Comparison of ENCODE assay signal across 21 cellular contexts in the genomic region with DNA sequence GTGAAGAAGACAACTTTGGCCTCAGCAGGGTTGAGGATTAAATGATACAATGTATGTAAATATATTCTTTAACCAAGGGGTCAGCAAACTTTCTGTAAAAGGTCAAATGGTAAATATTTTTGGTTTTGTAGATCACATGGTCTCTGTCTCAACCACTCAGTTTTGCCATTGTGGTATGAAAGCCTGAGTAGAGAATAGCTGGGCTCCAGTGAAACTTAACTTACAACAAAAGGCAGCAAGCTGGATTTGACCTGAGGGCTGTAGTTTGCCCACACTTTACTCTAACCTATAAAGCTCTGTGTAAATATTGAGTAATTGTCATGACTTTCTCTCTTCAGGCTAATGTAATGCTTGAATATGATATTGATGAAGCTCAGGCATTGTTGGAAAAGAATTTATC. TPM values are rescaled to one million over a fixed set of nuclear protein-coding genes. Genes with fewer than 3 reads are reported as not detected.
DNase-seq lines count a peak whose midpoint lies in the region; ATAC-seq and TF ChIP-seq lines count a peak whose summit lies in the region.
"Had no signal": no experiment of that assay in that cellular context is flagged by ENCODE, and none has a peak within 500 bp of the region (broad histone marks: within the 10 kb centered on the region; RNA-seq: fewer than 3 reads in every experiment).

No MANE protein-coding gene starts in this region.

- H4K20me1 ChIP-seq in PC-3 (ENCODE audit: low read length) = peaks cover 11% of the 10 kb centered on the region; the same call in 1 of the 2 replicates

- H3K36me3 ChIP-seq in HAP-1 (replicated peaks) = peaks cover 57% of the 10 kb centered on the region
- H3K36me3 ChIP-seq in PC-3 (ENCODE audit: low read depth, low read length) = peaks cover 37% of the 10 kb centered on the region
- H3K36me3 ChIP-seq in neutrophil = peaks cover 12% of the 10 kb centered on the region

- DNase-seq in HAP-1 (ENCODE audit: low spot score in 2 of 2) (peak; percentile 59 to 82), PC-3 (peak; percentile 79), epithelial cell of esophagus (ENCODE audit: low read depth) (peak; percentile 1), AG08395 (ENCODE audit: low spot score) (no peak)
- DNase-seq in activated CD8-positive, alpha-beta memory T cell treated with anti-CD3 and anti-CD28 coated beads, Interleukin-2, amount 10 ng/mL, durations not matched to agents 7 days and 5 days = no peak
- DNase-seq: ACHN; AML-193; Kasumi-1; MG63; NCI-H1092; NCI-H146; NCI-H2081; NCI-H2171 treated with DMSO at 0.1 percent for 48 hours; NCI-H446 treated with DMSO at 0.1 percent for 48 hours; NK-92 treated with Interleukin-12 subunit alpha and Interleukin-12 subunit beta, amount 100 ng/mL, for 24 hours; SHP77 treated with DMSO at 0.1 percent for 48 hours had no signal

- H3K4me3 ChIP-seq in HAP-1 = no peak overlapping the region
- no peak overlapping the region for H3K4me3 ChIP-seq in PC-3 (ENCODE audit: low read length)
- no peak overlapping the region for H3K4me3 ChIP-seq in epithelial cell of esophagus (ENCODE audit: low read length)
- H3K4me3 ChIP-seq in neutrophil (ENCODE audit: low read depth in 1 of 2, low read length in 1 of 2) = no peak overlapping the region
- H3K4me3 ChIP-seq: MG63 had no signal

- intact Hi-C loops in PC-3 (cut with micrococcal nuclease) = no loop called here

- in situ Hi-C loops in HAP-1 (cut with MboI; ENCODE audit: low sequenced_read_pairs) = no loop called here

- BruUV-seq in PC-3 (replicated peaks; lab: Mats Ljungman, UMichigan) = no TSS peak

- H3K79me2 ChIP-seq in PC-3 (ENCODE audit: low read length) = 0 out of 2 replicates have a peak, but pooled peaks cover 8% of the 10 kb centered on the region

- no peak overlapping the region for H3K4me3 Mint-ChIP-seq in activated CD8-positive, alpha-beta memory T cell treated with anti-CD3 and anti-CD28 coated beads, Interleukin-2, amount 10 ng/mL, durations not matched to agents 7 days and 5 days
- H3K4me3 Mint-ChIP-seq: IgD-negative memory B cell had no signal

- H3K4me2 ChIP-seq in PC-3 (ENCODE audit: low read length) = no peak overlapping the region

- H3K9ac ChIP-seq in PC-3 (ENCODE audit: low read length) = no peak overlapping the region

- POLR2A ChIA-PET in PC-3 (lab: Charles Lee; ENCODE audit: unreplicated experiment) = interaction anchor here (0.7 kb wide), 1 partner anchor 40 kb away, joined by 3 read pairs; no protein-coding TSS in a partner anchor

- H3K9me3 Mint-ChIP-seq in activated CD8-positive, alpha-beta memory T cell treated with anti-CD3 and anti-CD28 coated beads, Interleukin-2, amount 10 ng/mL, durations not matched to agents 7 days and 5 days (ENCODE audit: low read depth) = no peaks in the 10 kb centered on the region
- H3K9me3 Mint-ChIP-seq: IgD-negative memory B cell had no signal

- ATAC-seq in PC-3 (peak; percentile 98), HG02870 (IDR thresholded peaks at IDR 0.05; ENCODE audit: unreplicated experiment) (no peak)
- no peak for ATAC-seq in activated CD8-positive, alpha-beta memory T cell treated with anti-CD3 and anti-CD28 coated beads, Interleukin-2, amount 10 ng/mL, durations not matched to agents 7 days and 5 days

- TF ChIP-seq CTCF in PC-3 (conservative IDR thresholded peaks at IDR 0.05; ENCODE audit: low read depth, low read length) (no peak), epithelial cell of esophagus (IDR thresholded peaks at IDR 0.05; ENCODE audit: insufficient read depth, low read depth, low read length, missing control alignments) (no peak), neutrophil (IDR thresholded peaks at IDR 0.05) (no peak)

- no peaks in the 10 kb centered on the region for H3K27me3 Mint-ChIP-seq in activated CD8-positive, alpha-beta memory T cell treated with anti-CD3 and anti-CD28 coated beads, Interleukin-2, amount 10 ng/mL, durations not matched to agents 7 days and 5 days
- H3K27me3 Mint-ChIP-seq: IgD-negative memory B cell had no signal

- no peaks in the 10 kb centered on the region for H3K9me2 ChIP-seq in PC-3 (replicated peaks; ENCODE audit: low read length)

- no peaks in the 10 kb centered on the region for H3K27me3 ChIP-seq in HAP-1 (ENCODE audit: low read depth)
- no peaks in the 10 kb centered on the region for H3K27me3 ChIP-seq in PC-3 (ENCODE audit: low read length)
- H3K27me3 ChIP-seq in neutrophil = no peaks in the 10 kb centered on the region
- H3K27me3 ChIP-seq: MG63 had no signal

- no peak overlapping the region for H3K27ac Mint-ChIP-seq in activated CD8-positive, alpha-beta memory T cell treated with anti-CD3 and anti-CD28 coated beads, Interleukin-2, amount 10 ng/mL, durations not matched to agents 7 days and 5 days
- H3K27ac Mint-ChIP-seq: IgD-negative memory B cell had no signal

- H3K4me1 ChIP-seq in HAP-1 = peaks cover 5% of the 10 kb centered on the region
- peaks cover 18% of the 10 kb centered on the region for H3K4me1 ChIP-seq in PC-3 (ENCODE audit: insufficient read depth, low read length)
- peaks cover 6 to 19% of the 10 kb centered on the region in 2 experiments for H3K4me1 ChIP-seq in neutrophil (ENCODE audit: control insufficient read depth in 1 of 2, insufficient read depth in 1 of 2, low read depth in 1 of 2, low read length in 1 of 2)

- CTCF ChIA-PET in PC-3 (lab: Charles Lee) = interaction anchor here (1.1 kb wide), 1 partner anchor 19 kb away, joined by 5 read pairs; no protein-coding TSS in a partner anchor
- CTCF ChIA-PET in activated CD8-positive, alpha-beta memory T cell treated with anti-CD3 and anti-CD28 coated beads, Interleukin-2, amount 10 ng/mL, durations not matched to agents 7 days and 5 days (lab: Charles Lee) = no interaction called here

- H3K4me1 Mint-ChIP-seq in activated CD8-positive, alpha-beta memory T cell treated with anti-CD3 and anti-CD28 coated beads, Interleukin-2, amount 10 ng/mL, durations not matched to agents 7 days and 5 days = peaks cover 9% of the 10 kb centered on the region

- H2AFZ ChIP-seq in PC-3 (ENCODE audit: low read length) = no peak overlapping the region

- no peak overlapping the region for H3K27ac ChIP-seq in PC-3 (ENCODE audit: low read length)
- peak overlapping the region; percentile 52 for H3K27ac ChIP-seq in neutrophil
- H3K27ac ChIP-seq: C4-2B, HL-60 had no signal

- no peaks in the 10 kb centered on the region for H3F3A ChIP-seq in PC-3 (ENCODE audit: low read length, unreplicated experiment)

- H3K36me3 Mint-ChIP-seq in activated CD8-positive, alpha-beta memory T cell treated with anti-CD3 and anti-CD28 coated beads, Interleukin-2, amount 10 ng/mL, durations not matched to agents 7 days and 5 days = peaks cover 31% of the 10 kb centered on the region
- H3K36me3 Mint-ChIP-seq: IgD-negative memory B cell had no signal

- H3K9me3 ChIP-seq in HAP-1 (no peaks in the 10 kb centered on the region), PC-3 (ENCODE audit: low read length) (no peaks in the 10 kb centered on the region), neutrophil (no peaks in the 10 kb centered on the region)
- H3K9me3 ChIP-seq: MG63 had no signal

RNA-seq across cellular contexts. Expression of a gene that starts 19.6 kb away (rescaled TPM):
- 80.6 and 86.2 TPM in 2 replicates for total RNA-seq in PC-3 (2014; rRNA removed)
- total RNA-seq in activated CD8-positive, alpha-beta memory T cell treated with anti-CD3 and anti-CD28 coated beads, Interleukin-2, amount 10 ng/mL, durations not matched to agents 7 days and 5 days = 10 to 100 TPM; 54.1 to 68.9 TPM

RNA-seq across cellular contexts. Expression of a gene that starts 28.4 kb away (rescaled TPM):
- 0.04 TPM in 1 of 2 replicates, not detected in the other for total RNA-seq in PC-3 (2014; rRNA removed)
- 10 to 100 TPM in 1 of 2 experiments, 1 to 10 TPM in 1; 9.4 to 12.9 TPM for total RNA-seq in activated CD8-positive, alpha-beta memory T cell treated with anti-CD3 and anti-CD28 coated beads, Interleukin-2, amount 10 ng/mL, durations not matched to agents 7 days and 5 days

Comparison
In these comparisons a context has a peak if more than half of its experiments do, and no peak if none do; other contexts are left out.
1. DNase-seq: peak in HAP-1 (2 of 2), PC-3 (single experiment) and epithelial cell of esophagus (single experiment); none in activated CD8-positive, alpha-beta memory T cell treated with anti-CD3 and anti-CD28 coated beads, Interleukin-2, amount 10 ng/mL, durations not matched to agents 7 days and 5 days (single experiment) and AG08395 (single experiment).
2. RNA of a gene that starts 28.4 kb away (total RNA-seq): 9.4 to 12.9 TPM in activated CD8-positive, alpha-beta memory T cell treated with anti-CD3 and anti-CD28 coated beads, Interleukin-2, amount 10 ng/mL, durations not matched to agents 7 days and 5 days; 0.04 TPM in PC-3; every median in the first group is over 10 times any median in the second.